1 cellular context compared by ENCODE assay signal in the genomic region with DNA sequence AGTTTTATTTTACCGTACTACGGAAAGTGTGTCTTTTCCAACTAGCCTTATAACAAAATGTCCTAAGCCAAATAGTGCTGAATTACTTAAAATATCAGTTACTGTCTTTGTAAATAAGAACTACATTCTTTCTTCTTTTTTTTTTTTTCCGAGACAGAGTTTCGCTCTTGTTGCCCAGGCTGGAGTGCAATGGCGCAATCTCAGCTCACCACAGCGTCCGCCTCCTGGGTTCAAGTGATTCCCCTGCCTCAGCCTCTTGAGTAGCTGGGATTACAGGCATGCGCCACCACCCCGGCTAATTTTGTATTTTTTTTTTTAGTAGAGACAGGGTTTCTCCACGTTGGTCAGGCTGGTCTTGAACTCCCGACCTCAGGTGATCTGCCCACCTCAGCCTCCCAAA. TPM values are rescaled to one million over a fixed set of nuclear protein-coding genes. Genes with fewer than 3 reads are reported as not detected.
"Had no signal": no experiment of that assay in that cellular context is flagged by ENCODE, and none has a peak within 500 bp of the region (broad histone marks: within the 10 kb centered on the region; RNA-seq: fewer than 3 reads in every experiment).

No MANE protein-coding gene starts in this region.

RNA-seq across cellular contexts. Expression of a gene that starts 35.6 kb away (rescaled TPM):
- polyA plus RNA-seq: immature natural killer cell had no signal
